13 cellular contexts compared by ENCODE assay signal in genomic region chr6:128350416-128351254, GRCh38.
DNase-seq lines count a peak whose midpoint lies in the region; ATAC-seq and TF ChIP-seq lines count a peak whose summit lies in the region.
"Had no signal": no experiment of that assay in that cellular context is flagged by ENCODE, and none has a peak within 500 bp of the region (broad histone marks: within the 10 kb centered on the region; RNA-seq: fewer than 3 reads in every experiment).

No MANE protein-coding gene starts in this region.

- DNase-seq in HCT116 (ENCODE audit: low read depth, low spot score) (no peak), SK-N-SH (no peak), fibroblast of villous mesenchyme (ENCODE audit: low read depth) (peak; percentile 38), sigmoid colon (no peak), hypothalamus (lab: John Stamatoyannopoulos, UW) (no peak), OCI-M2 (lab: John Stamatoyannopoulos, UW; ENCODE audit: unreplicated experiment) (no peak)
- DNase-seq: activated T-cell treated with anti-CD3 and anti-CD28 coated beads, Interleukin-2, amount 50 U/mL, for 72 hours; aorta; COR-L47; hippocampal formation had no signal

- no peaks in the 10 kb centered on the region for H3F3A ChIP-seq in SK-N-SH (replicated peaks; ENCODE audit: insufficient read depth)

- H2AFZ ChIP-seq in HCT116 (ENCODE audit: low read depth, low read length, poor library complexity, severe bottlenecking), result no peak overlapping the region
- H2AFZ ChIP-seq in SK-N-SH (ENCODE audit: low read depth), result no peak overlapping the region

- intact Hi-C loops in HCT116 (cut with micrococcal nuclease) (no loop called here), sigmoid colon (cut with DNase I) (no loop called here)

- H3K79me2 ChIP-seq in HCT116 (ENCODE audit: insufficient read depth, low read length), result no peaks in the 10 kb centered on the region
- peaks cover 3% of the 10 kb centered on the region for H3K79me2 ChIP-seq in SK-N-SH (ENCODE audit: insufficient read depth)

- CTCF ChIA-PET in HCT116 (lab: Charles Lee) (no interaction called here), SK-N-SH (lab: Yijun Ruan, JAX) (no interaction called here)

- TF ChIP-seq RAD21 in HCT116 (IDR thresholded peaks at IDR 0.05; ENCODE audit: low read depth), result no peak
- TF ChIP-seq RAD21 in SK-N-SH (IDR thresholded peaks at IDR 0.05; ENCODE audit: low read length), result no peak

- TF ChIP-seq EP300 in SK-N-SH (IDR thresholded peaks at IDR 0.05; ENCODE audit: borderline replicate concordance in 1 of 2, low read depth in 1 of 2, low read length in 1 of 2), result 0 out of 4 replicates have a peak, but pooled peaks of 1 of the 2 experiments have one; percentile 12
- TF ChIP-seq EP300 in sigmoid colon (IDR thresholded peaks at IDR 0.05), result no peak

- no peak overlapping the region for H3K9ac ChIP-seq in HCT116 (ENCODE audit: low read length)
- H3K9ac ChIP-seq in SK-N-SH, result no peak overlapping the region

- H3K4me2 ChIP-seq in HCT116 (ENCODE audit: low read length) (peak overlapping the region; percentile 21), SK-N-SH (no peak overlapping the region)

- no peak overlapping the region for H3K4me3 ChIP-seq in HCT116 (replicated peaks in 1 of 2; ENCODE audit: low read depth in 1 of 2, low read length in 2 of 2)
- no peak overlapping the region for H3K4me3 ChIP-seq in SK-N-SH (ENCODE audit: low read depth in 2 of 2, low read length in 1 of 2)
- H3K4me3 ChIP-seq in fibroblast of villous mesenchyme (ENCODE audit: low read depth, low read length), result no peak overlapping the region
- no peak overlapping the region for H3K4me3 ChIP-seq in sigmoid colon
- H3K4me3 ChIP-seq: thoracic aorta had no signal

- H4K20me1 ChIP-seq in HCT116 (ENCODE audit: insufficient read depth), result no peaks in the 10 kb centered on the region
- H4K20me1 ChIP-seq in SK-N-SH (ENCODE audit: insufficient read depth), result no peaks in the 10 kb centered on the region

- no peaks in the 10 kb centered on the region for H3K9me3 ChIP-seq in HCT116 (ENCODE audit: control insufficient read depth in 1 of 2, insufficient read depth in 1 of 2, low read depth in 1 of 2, low read length in 2 of 2)
- no peaks in the 10 kb centered on the region for H3K9me3 ChIP-seq in SK-N-SH
- H3K9me3 ChIP-seq in sigmoid colon, result no peaks in the 10 kb centered on the region
- H3K9me3 ChIP-seq: thoracic aorta had no signal

- H3K36me3 ChIP-seq in HCT116 (ENCODE audit: control insufficient read depth in 1 of 2, insufficient read depth in 2 of 2, low read length in 2 of 2), result no peaks in the 10 kb centered on the region
- no peaks in the 10 kb centered on the region for H3K36me3 ChIP-seq in SK-N-SH (replicated peaks in 1 of 2; ENCODE audit: control insufficient read depth in 1 of 2, insufficient read depth in 2 of 2, low read length in 1 of 2)
- H3K36me3 ChIP-seq in sigmoid colon, result no peaks in the 10 kb centered on the region
- H3K36me3 ChIP-seq: thoracic aorta had no signal

- H3K9me2 ChIP-seq in HCT116 (ENCODE audit: insufficient read depth) (no peaks in the 10 kb centered on the region), SK-N-SH (no peaks in the 10 kb centered on the region)

- WGBS in SK-N-SH (ENCODE audit: low lambda C conversion rate), result 67% methylated on average over 6 of the region's 6 CpGs
- 22 to 62% methylated on average over 6 of the region's 6 CpGs for WGBS in sigmoid colon, 2 donors

- POLR2A ChIA-PET in HCT116 (lab: Charles Lee), result no interaction called here
- POLR2A ChIA-PET in SK-N-SH (lab: Yijun Ruan, JAX), result no interaction called here

- peak; percentile 60 for ATAC-seq in HCT116
- no peak for ATAC-seq in HG03354 (IDR thresholded peaks at IDR 0.05; ENCODE audit: poor library complexity, severe bottlenecking, unreplicated experiment)
- no peak for ATAC-seq in GM21367 (IDR thresholded peaks at IDR 0.05; ENCODE audit: unreplicated experiment)
- ATAC-seq: activated T-cell treated with anti-CD3 and anti-CD28 coated beads, Interleukin-2, amount 50 U/mL, for 72 hours had no signal

- H3K27ac ChIP-seq in HCT116 (ENCODE audit: low read depth, low read length), result no peak overlapping the region; the same call in 1 of the 2 replicates
- peak overlapping the region in 1 of 2 experiments; percentile 13; a peak in 2 of 4 replicates for H3K27ac ChIP-seq in SK-N-SH (ENCODE audit: low read depth in 2 of 2, low read length in 1 of 2)
- peak overlapping the region; percentile 6 to 49 (median 40) for H3K27ac ChIP-seq in sigmoid colon
- H3K27ac ChIP-seq: thoracic aorta had no signal

- peaks cover 10 to 14% of the 10 kb centered on the region in 2 experiments; a peak in 3 of 4 replicates for H3K4me1 ChIP-seq in HCT116 (ENCODE audit: control insufficient read depth in 1 of 2, insufficient read depth in 2 of 2, low read length in 2 of 2)
- H3K4me1 ChIP-seq in SK-N-SH (ENCODE audit: control insufficient read depth in 1 of 2, insufficient read depth in 2 of 2, low read depth in 1 of 2, low read length in 1 of 2), result no peaks in the 10 kb centered on the region
- peaks cover 0 to 43% (median 30%) of the 10 kb centered on the region in 4 donors for H3K4me1 ChIP-seq in sigmoid colon

- BruUV-seq in HCT116 (replicated peaks; lab: Mats Ljungman, UMichigan), result no TSS peak

- no peak for TF ChIP-seq POLR2A in HCT116 (IDR thresholded peaks at IDR 0.05; ENCODE audit: borderline replicate concordance, extremely low read depth, insufficient read depth, insufficient read length)
- no peak for TF ChIP-seq POLR2A in sigmoid colon (IDR thresholded peaks at IDR 0.05)

- RAD21 ChIA-PET in HCT116 (lab: Charles Lee; ENCODE audit: low non-redundant PET in 1 of 2, low total read pairs in 2 of 2, uncharacterized antibody in 2 of 2, unreplicated experiment in 2 of 2), result no interaction called here

- H3K27me3 ChIP-seq in HCT116 (ENCODE audit: insufficient read depth, low read length), result no peaks in the 10 kb centered on the region
- H3K27me3 ChIP-seq in SK-N-SH (ENCODE audit: insufficient read depth), result no peaks in the 10 kb centered on the region
- no peaks in the 10 kb centered on the region for H3K27me3 ChIP-seq in sigmoid colon

- TF ChIP-seq CTCF in HCT116 (IDR thresholded peaks at IDR 0.05 in 2 of 3, conservative IDR thresholded peaks at IDR 0.05 in 1 of 3; ENCODE audit: borderline replicate concordance in 1 of 3, insufficient read depth in 1 of 3, low read depth in 2 of 3, low read length in 2 of 3), result no peak
- TF ChIP-seq CTCF in SK-N-SH (IDR thresholded peaks at IDR 0.05), result no peak
- TF ChIP-seq CTCF in fibroblast of villous mesenchyme (IDR thresholded peaks at IDR 0.05; ENCODE audit: insufficient read depth, low read depth, low read length), result no peak
- TF ChIP-seq CTCF in sigmoid colon (IDR thresholded peaks at IDR 0.05), result no peak

TF ChIP-seq in HCT116, 20 proteins besides CTCF, POLR2A, EP300 and RAD21 (continues in another document):
- TF ChIP-seq SIN3A (IDR thresholded peaks at IDR 0.05; ENCODE audit: low read depth), result no peak
- no peak for TF ChIP-seq ELF1 (IDR thresholded peaks at IDR 0.05; ENCODE audit: borderline replicate concordance, low read depth)
- TF ChIP-seq JUND (IDR thresholded peaks at IDR 0.05), result peak; percentile 19; the same call in 1 of the 2 replicates
- TF ChIP-seq ZNF274 (IDR thresholded peaks at IDR 0.05; ENCODE audit: low read depth, low read length), result no peak
- no peak for TF ChIP-seq CBX3 (IDR thresholded peaks at IDR 0.05; ENCODE audit: low read depth)
- no peak for TF ChIP-seq EZH2phosphoT487 (IDR thresholded peaks at IDR 0.05; ENCODE audit: borderline replicate concordance)
- no peak for TF ChIP-seq EZH2 (IDR thresholded peaks at IDR 0.05)
- TF ChIP-seq ZFX (IDR thresholded peaks at IDR 0.05), result no peak
- peak; percentile 45; the same call in 1 of the 2 replicates for TF ChIP-seq FOSL1 (IDR thresholded peaks at IDR 0.05; ENCODE audit: low read depth)
- no peak for TF ChIP-seq ATF3 (IDR thresholded peaks at IDR 0.05)
- no peak for TF ChIP-seq TCF7L2 (IDR thresholded peaks at IDR 0.05; ENCODE audit: borderline replicate concordance, extremely low read depth, insufficient read depth, insufficient read length)
- TF ChIP-seq SP1 (IDR thresholded peaks at IDR 0.05; ENCODE audit: low read depth), result peak; percentile 15; the same call in 1 of the 2 replicates
- no peak for TF ChIP-seq YY1 (IDR thresholded peaks at IDR 0.05; ENCODE audit: extremely low read depth, insufficient replicate concordance, low read depth, low read length)

TF ChIP-seq in SK-N-SH, 30 proteins besides CTCF, POLR2A, EP300 and RAD21 (continues in another document):
- TF ChIP-seq FOSL2 (IDR thresholded peaks at IDR 0.05; ENCODE audit: borderline replicate concordance, low read depth), result peak; percentile 62; the same call in 1 of the 2 replicates
- no peak for TF ChIP-seq RXRA (IDR thresholded peaks at IDR 0.05; ENCODE audit: borderline replicate concordance, low read depth)
- peak; percentile 70 for TF ChIP-seq TCF12 (IDR thresholded peaks at IDR 0.05)
- TF ChIP-seq POLR2AphosphoS5 (IDR thresholded peaks at IDR 0.05; ENCODE audit: low read depth, low read length), result peak; percentile 34; the same call in 1 of the 2 replicates
- TF ChIP-seq, protein P1, sequence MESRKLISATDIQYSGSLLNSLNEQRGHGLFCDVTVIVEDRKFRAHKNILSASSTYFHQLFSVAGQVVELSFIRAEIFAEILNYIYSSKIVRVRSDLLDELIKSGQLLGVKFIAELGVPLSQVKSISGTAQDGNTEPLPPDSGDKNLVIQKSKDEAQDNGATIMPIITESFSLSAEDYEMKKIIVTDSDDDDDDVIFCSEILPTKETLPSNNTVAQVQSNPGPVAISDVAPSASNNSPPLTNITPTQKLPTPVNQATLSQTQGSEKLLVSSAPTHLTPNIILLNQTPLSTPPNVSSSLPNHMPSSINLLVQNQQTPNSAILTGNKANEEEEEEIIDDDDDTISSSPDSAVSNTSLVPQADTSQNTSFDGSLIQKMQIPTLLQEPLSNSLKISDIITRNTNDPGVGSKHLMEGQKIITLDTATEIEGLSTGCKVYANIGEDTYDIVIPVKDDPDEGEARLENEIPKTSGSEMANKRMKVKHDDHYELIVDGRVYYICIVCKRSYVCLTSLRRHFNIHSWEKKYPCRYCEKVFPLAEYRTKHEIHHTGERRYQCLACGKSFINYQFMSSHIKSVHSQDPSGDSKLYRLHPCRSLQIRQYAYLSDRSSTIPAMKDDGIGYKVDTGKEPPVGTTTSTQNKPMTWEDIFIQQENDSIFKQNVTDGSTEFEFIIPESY (IDR thresholded peaks at IDR 0.05; ENCODE audit: borderline replicate concordance, low read depth), result no peak
- TF ChIP-seq GABPA (IDR thresholded peaks at IDR 0.05; ENCODE audit: low read depth), result no peak
- TF ChIP-seq JUND (IDR thresholded peaks at IDR 0.05), result peak; percentile 46; the same call in 1 of the 2 replicates
- TF ChIP-seq, protein P2, sequence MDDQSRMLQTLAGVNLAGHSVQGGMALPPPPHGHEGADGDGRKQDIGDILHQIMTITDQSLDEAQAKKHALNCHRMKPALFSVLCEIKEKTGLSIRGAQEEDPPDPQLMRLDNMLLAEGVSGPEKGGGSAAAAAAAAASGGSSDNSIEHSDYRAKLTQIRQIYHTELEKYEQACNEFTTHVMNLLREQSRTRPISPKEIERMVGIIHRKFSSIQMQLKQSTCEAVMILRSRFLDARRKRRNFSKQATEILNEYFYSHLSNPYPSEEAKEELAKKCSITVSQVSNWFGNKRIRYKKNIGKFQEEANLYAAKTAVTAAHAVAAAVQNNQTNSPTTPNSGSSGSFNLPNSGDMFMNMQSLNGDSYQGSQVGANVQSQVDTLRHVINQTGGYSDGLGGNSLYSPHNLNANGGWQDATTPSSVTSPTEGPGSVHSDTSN (IDR thresholded peaks at IDR 0.05), result peak; percentile 40; the same call in 1 of the 2 replicates

Comparison
In these comparisons a context has a peak if more than half of its experiments do, and no peak if none do; other contexts are left out.
1. Of the 11 proteins assayed by ChIP-seq in both SK-N-SH and HCT116: peak only in SK-N-SH: POLR2AphosphoS5; only in HCT116: none; in both: JUND; in neither: 9.